13 cellular contexts compared by ENCODE assay signal in the genomic region with DNA sequence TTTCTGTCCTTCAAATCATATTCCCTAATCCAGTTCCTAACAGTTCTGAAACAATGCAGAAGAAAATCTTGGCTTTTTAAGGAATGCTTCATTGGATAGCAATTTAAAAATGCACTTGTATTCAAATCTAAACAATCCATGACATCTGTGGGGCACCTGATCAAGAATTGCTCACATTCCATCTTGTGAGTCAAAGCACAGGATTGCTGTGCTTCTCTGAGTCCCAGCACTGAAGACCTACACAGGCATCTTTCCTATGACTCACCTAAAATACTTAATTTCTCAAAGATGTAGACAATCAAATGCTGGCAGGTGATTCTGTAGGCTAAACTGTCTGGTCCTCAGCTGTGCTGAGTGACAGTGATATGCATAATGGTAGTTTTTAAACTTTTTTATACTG. TPM values are rescaled to one million over a fixed set of nuclear protein-coding genes. Genes with fewer than 3 reads are reported as not detected.
DNase-seq lines count a peak whose midpoint lies in the region; ATAC-seq and TF ChIP-seq lines count a peak whose summit lies in the region.
"Had no signal": no experiment of that assay in that cellular context is flagged by ENCODE, and none has a peak within 500 bp of the region (broad histone marks: within the 10 kb centered on the region; RNA-seq: fewer than 3 reads in every experiment).

No MANE protein-coding gene starts in this region.

- no TSS peak for BruUV-seq in HCT116 (replicated peaks; lab: Mats Ljungman, UMichigan)

- RAD21 ChIA-PET in HCT116 (lab: Charles Lee; ENCODE audit: low non-redundant PET in 1 of 2, low total read pairs in 2 of 2, uncharacterized antibody in 2 of 2, unreplicated experiment in 2 of 2): no interaction called here

- ATAC-seq in HCT116 (peak; percentile 85), upper lobe of right lung (peak; percentile 65), HG03457 (IDR thresholded peaks at IDR 0.05; ENCODE audit: unreplicated experiment) (no peak)
- ATAC-seq: activated naive CD8-positive, alpha-beta T cell treated with anti-CD3 and anti-CD28 coated beads, Interleukin-2, amount 50 U/mL, for 24 hours; T-helper 17 cell had no signal

- TF ChIP-seq RAD21 in HCT116 (IDR thresholded peaks at IDR 0.05; ENCODE audit: low read depth): no peak

- POLR2A ChIA-PET in HCT116 (lab: Charles Lee): interaction anchor here (1.4 kb wide), 1 partner anchor 10 kb away, joined by 4 read pairs; the partner anchor contains the start of gene ATP8B1

- CTCF ChIA-PET in HCT116 (lab: Charles Lee): no interaction called here

- H3K36me3 ChIP-seq in HCT116 (ENCODE audit: control insufficient read depth in 1 of 2, insufficient read depth in 2 of 2, low read length in 2 of 2) (no peaks in the 10 kb centered on the region), upper lobe of right lung (no peaks in the 10 kb centered on the region)
- H3K36me3 ChIP-seq: neural progenitor cell had no signal

- H3K27me3 ChIP-seq in HCT116 (ENCODE audit: insufficient read depth, low read length): no peaks in the 10 kb centered on the region
- H3K27me3 ChIP-seq in upper lobe of right lung: no peaks in the 10 kb centered on the region

- H3K4me2 ChIP-seq in HCT116 (ENCODE audit: low read length): peak overlapping the region; percentile 18
- H3K4me2 ChIP-seq: neural progenitor cell had no signal

- H4K20me1 ChIP-seq in HCT116 (ENCODE audit: insufficient read depth): no peaks in the 10 kb centered on the region

- TF ChIP-seq CTCF in HCT116 (IDR thresholded peaks at IDR 0.05 in 2 of 3, conservative IDR thresholded peaks at IDR 0.05 in 1 of 3; ENCODE audit: borderline replicate concordance in 1 of 3, insufficient read depth in 1 of 3, low read depth in 2 of 3, low read length in 2 of 3): no peak
- TF ChIP-seq CTCF in fibroblast of the aortic adventitia (IDR thresholded peaks at IDR 0.05; ENCODE audit: insufficient read depth, low read length): no peak
- no peak for TF ChIP-seq CTCF in upper lobe of right lung (IDR thresholded peaks at IDR 0.05)

- no peak overlapping the region for H3K4me3 ChIP-seq in HCT116 (replicated peaks in 1 of 2; ENCODE audit: low read depth in 1 of 2, low read length in 2 of 2)
- no peak overlapping the region for H3K4me3 ChIP-seq in fibroblast of the aortic adventitia (ENCODE audit: low read depth, low read length)
- H3K4me3 ChIP-seq in upper lobe of right lung: no peak overlapping the region
- H3K4me3 ChIP-seq: neural progenitor cell had no signal

- H3K9ac ChIP-seq in HCT116 (ENCODE audit: low read length): no peak overlapping the region
- H3K9ac ChIP-seq: neural progenitor cell had no signal

- TF ChIP-seq POLR2A in HCT116 (IDR thresholded peaks at IDR 0.05; ENCODE audit: borderline replicate concordance, extremely low read depth, insufficient read depth, insufficient read length): no peak

- no peaks in the 10 kb centered on the region for H3K79me2 ChIP-seq in HCT116 (ENCODE audit: insufficient read depth, low read length)

- intact Hi-C loops in HCT116 (cut with micrococcal nuclease): no loop called here
- intact Hi-C loops in upper lobe of right lung (cut with DNase I): no loop called here

- H2AFZ ChIP-seq in HCT116 (ENCODE audit: low read depth, low read length, poor library complexity, severe bottlenecking): no peak overlapping the region
- H2AFZ ChIP-seq: neural progenitor cell had no signal

- no peaks in the 10 kb centered on the region for H3K9me2 ChIP-seq in HCT116 (ENCODE audit: insufficient read depth)

- no peak overlapping the region for H3K27ac ChIP-seq in HCT116 (ENCODE audit: low read depth, low read length)
- H3K27ac ChIP-seq in upper lobe of right lung: no peak overlapping the region
- H3K27ac ChIP-seq: neural progenitor cell had no signal

- peaks cover 0 to 11% of the 10 kb centered on the region in 2 experiments; a peak in 1 of 4 replicates for H3K9me3 ChIP-seq in HCT116 (ENCODE audit: control insufficient read depth in 1 of 2, insufficient read depth in 1 of 2, low read depth in 1 of 2, low read length in 2 of 2)
- H3K9me3 ChIP-seq in upper lobe of right lung: peaks cover 5% of the 10 kb centered on the region

- DNase-seq in HCT116 (ENCODE audit: low read depth, low spot score) (peak; percentile 31), T1000 (lab: John Stamatoyannopoulos, UW) (peak; percentile 22), fibroblast of the aortic adventitia (ENCODE audit: low read depth) (peak; percentile 98), upper lobe of right lung (no peak), NCI-H1048 (lab: John Stamatoyannopoulos, UW) (no peak)
- no peak for DNase-seq in effector CD4-positive, alpha-beta T cell
- DNase-seq: activated naive CD8-positive, alpha-beta T cell treated with anti-CD3 and anti-CD28 coated beads, Interleukin-2, amount 50 U/mL, for 24 hours; NCI-H2029 treated with DMSO at 0.1 percent for 48 hours; stimulated activated CD4-positive, alpha-beta T cell treated with anti-CD3 and anti-CD28 coated beads, Interleukin-1b, Interleukin-23, amount 100 ng/mL, for 48 hours; stimulated activated naive CD4-positive, alpha-beta T cell treated with Interleukin-2 at 50 U/mL for 16 hours; T-helper 17 cell had no signal

- peaks cover 3 to 17% of the 10 kb centered on the region in 2 experiments; a peak in 3 of 4 replicates for H3K4me1 ChIP-seq in HCT116 (ENCODE audit: control insufficient read depth in 1 of 2, insufficient read depth in 2 of 2, low read length in 2 of 2)
- H3K4me1 ChIP-seq in upper lobe of right lung: peaks cover 9% of the 10 kb centered on the region
- H3K4me1 ChIP-seq: neural progenitor cell had no signal

TF ChIP-seq in HCT116, 20 proteins besides CTCF, POLR2A, EP300 and RAD21:
- peak; percentile 21; the same call in 1 of the 2 replicates for TF ChIP-seq JUND (IDR thresholded peaks at IDR 0.05)
- no peak for TF ChIP-seq EZH2phosphoT487 (IDR thresholded peaks at IDR 0.05; ENCODE audit: borderline replicate concordance)
- no peak for TF ChIP-seq SIN3A (IDR thresholded peaks at IDR 0.05; ENCODE audit: low read depth)
- TF ChIP-seq FOSL1 (IDR thresholded peaks at IDR 0.05; ENCODE audit: low read depth): peak; percentile 40

RNA-seq across cellular contexts. Expression of gene ATP8B1, which starts 10.1 kb away (rescaled TPM):
- 15.9 TPM for total RNA-seq in HCT116 (2021; ENCODE audit: unreplicated experiment)
- polyA plus RNA-seq in HCT116 (2012): 8.1 and 8.6 TPM in 2 replicates
- total RNA-seq in fibroblast of the aortic adventitia (ENCODE audit: low replicate concordance): 11.2 and 80.4 TPM in 2 replicates
- 30.7 TPM for total RNA-seq in upper lobe of right lung
- total RNA-seq: T-helper 17 cell had no signal

Comparison
In these comparisons a context has a peak if more than half of its experiments do, and no peak if none do; other contexts are left out.
1. DNase-seq: peak in HCT116 (single experiment), T1000 (single experiment) and fibroblast of the aortic adventitia (single experiment); none in upper lobe of right lung (single experiment), NCI-H1048 (single experiment) and effector CD4-positive, alpha-beta T cell (single experiment).